Comparison of ENCODE assay signal across 12 cellular contexts in the genomic region with DNA sequence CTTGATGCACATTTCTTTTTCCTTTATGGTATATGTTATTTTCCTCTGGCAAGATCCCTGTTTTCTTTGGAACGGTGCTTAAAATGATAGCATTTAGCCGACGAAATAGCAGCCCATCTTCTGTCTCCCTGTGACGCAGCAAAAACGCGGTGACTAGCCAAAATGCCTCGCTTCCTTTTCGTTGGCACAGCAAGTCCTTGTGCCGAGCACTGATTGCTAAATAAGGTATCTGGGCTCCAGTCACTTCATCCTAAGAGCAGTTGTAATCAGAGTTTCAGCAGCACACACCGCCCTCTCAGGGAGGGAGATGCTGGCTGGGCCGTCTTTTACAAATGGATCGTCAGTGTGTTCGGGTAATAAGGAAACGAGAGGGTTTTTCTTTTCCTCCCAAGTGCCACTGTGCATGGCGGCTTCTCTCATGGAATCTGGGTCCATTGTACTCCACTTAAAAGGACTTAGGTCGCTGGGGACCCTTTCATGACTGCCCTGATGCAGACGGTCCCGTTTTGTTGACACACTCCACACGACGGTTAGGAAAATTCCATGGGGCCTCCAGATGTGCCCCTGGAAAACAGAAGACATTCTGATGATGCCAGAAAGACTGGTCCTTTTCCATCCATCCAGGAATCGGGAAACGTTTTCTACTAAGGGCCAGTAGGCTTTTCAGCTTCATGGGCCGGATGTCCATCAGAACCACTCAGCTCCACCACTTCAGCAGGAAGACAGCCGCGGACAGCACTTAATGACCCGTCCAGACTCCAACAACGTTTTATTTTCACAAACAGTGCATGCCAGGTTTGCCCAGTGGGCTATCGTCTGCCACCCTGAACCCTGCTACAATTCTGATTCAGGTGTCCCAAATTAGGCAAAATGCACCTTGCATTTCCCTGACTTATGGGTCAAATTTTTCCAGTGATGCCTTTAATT.
DNase-seq lines count a peak whose midpoint lies in the region; ATAC-seq and TF ChIP-seq lines count a peak whose summit lies in the region.
"Had no signal": no experiment of that assay in that cellular context is flagged by ENCODE, and none has a peak within 500 bp of the region (broad histone marks: within the 10 kb centered on the region; RNA-seq: fewer than 3 reads in every experiment).

No MANE protein-coding gene starts in this region.

- H3K9me2 ChIP-seq in neural cell (ENCODE audit: insufficient read depth, low read length): no peaks in the 10 kb centered on the region

- peaks cover 10% of the 10 kb centered on the region for H3F3A ChIP-seq in neural cell (ENCODE audit: insufficient read depth, low read length, poor library complexity, severe bottlenecking)

- H3K9me3 ChIP-seq in neural cell (ENCODE audit: low read length) (no peaks in the 10 kb centered on the region), right lobe of liver (no peaks in the 10 kb centered on the region)
- H3K9me3 ChIP-seq: body of pancreas had no signal

- H3K27ac ChIP-seq in angular gyrus (ENCODE audit: low read depth, low read length) (peak overlapping the region; percentile 42), neural cell (ENCODE audit: low read length) (peak overlapping the region; percentile 58), right lobe of liver (no peak overlapping the region)
- H3K27ac ChIP-seq: body of pancreas had no signal

- H3K4me1 ChIP-seq in right lobe of liver: no peaks in the 10 kb centered on the region
- H3K4me1 ChIP-seq: body of pancreas had no signal

- H3K9ac ChIP-seq in neural cell (ENCODE audit: low read length): peak overlapping the region; percentile 43

- H3K27me3 ChIP-seq in neural cell (ENCODE audit: insufficient read depth, low read depth, low read length) (no peaks in the 10 kb centered on the region), right lobe of liver (no peaks in the 10 kb centered on the region)
- H3K27me3 ChIP-seq: body of pancreas had no signal

- WGBS in right lobe of liver (ENCODE audit: insufficient coverage, low coverage, low lambda C conversion rate, missing lambda C conversion rate): 26% methylated on average over 25 of the region's 28 CpGs

- H3K4me2 ChIP-seq in neural cell (ENCODE audit: low read length): peak overlapping the region; percentile 28

- H4K20me1 ChIP-seq in neural cell (ENCODE audit: insufficient read depth): peaks cover 2% of the 10 kb centered on the region

- TF ChIP-seq POLR2A in right lobe of liver (IDR thresholded peaks at IDR 0.05): no peak

- no peak overlapping the region for H3K4me3 ChIP-seq in AG10803 (ENCODE audit: low read length)
- no peak overlapping the region for H3K4me3 ChIP-seq in foreskin fibroblast (ENCODE audit: low read depth in 1 of 2, low read length in 2 of 2)
- peak overlapping the region; percentile 35 for H3K4me3 ChIP-seq in neural cell (ENCODE audit: low read length)
- H3K4me3 ChIP-seq in right lobe of liver: no peak overlapping the region
- H3K4me3 ChIP-seq: body of pancreas had no signal

- no peak for TF ChIP-seq EP300 in neural cell (conservative IDR thresholded peaks at IDR 0.05; ENCODE audit: poor library complexity, severe bottlenecking)

- H3K36me3 ChIP-seq in neural cell (ENCODE audit: insufficient read depth, low read length) (no peaks in the 10 kb centered on the region), right lobe of liver (no peaks in the 10 kb centered on the region)

- TF ChIP-seq CTCF in AG10803 (conservative IDR thresholded peaks at IDR 0.05; ENCODE audit: low read length) (no peak), foreskin fibroblast (IDR thresholded peaks at IDR 0.05; ENCODE audit: low read depth, low read length) (no peak), neural cell (IDR thresholded peaks at IDR 0.05; ENCODE audit: poor library complexity, severe bottlenecking) (no peak), right lobe of liver (IDR thresholded peaks at IDR 0.05) (no peak)

- ATAC-seq in GM19463 (IDR thresholded peaks at IDR 0.05; ENCODE audit: unreplicated experiment): no peak
- no peak for ATAC-seq in right lobe of liver
- ATAC-seq in GM18870 (IDR thresholded peaks at IDR 0.05; ENCODE audit: unreplicated experiment): no peak
- ATAC-seq: body of pancreas; stimulated activated effector memory CD8-positive, alpha-beta T cell treated with anti-CD3 and anti-CD28 coated beads, Interleukin-12 subunit alpha, Interleukin-12 subunit beta, amount 100 ng/mL, for 72 hours had no signal

- no peaks in the 10 kb centered on the region for H3K79me2 ChIP-seq in neural cell (replicated peaks; ENCODE audit: insufficient read depth, low read length)

- DNase-seq in AG10803 (ENCODE audit: low read depth) (peak; percentile 64), foreskin fibroblast (peak; percentile 28 to 31), right lobe of liver (no peak), HT-29 (ENCODE audit: low spot score) (no peak)
- DNase-seq: activated CD4-positive, alpha-beta T cell treated with anti-CD3 and anti-CD28 coated beads, Interleukin-2, amount 10 ng/mL, durations not matched to agents 24 days and 14 days; body of pancreas; NCI-H1694 treated with DMSO at 0.1 percent for 48 hours had no signal

- H2AFZ ChIP-seq in neural cell (ENCODE audit: low read depth, low read length): no peak overlapping the region

- intact Hi-C loops in right lobe of liver (cut with DNase I): no loop called here

- TF ChIP-seq RAD21 in neural cell (conservative IDR thresholded peaks at IDR 0.05): no peak

TF ChIP-seq in neural cell, 6 proteins besides CTCF, POLR2A, EP300 and RAD21:
- TF ChIP-seq POLR2AphosphoS5 (IDR thresholded peaks at IDR 0.05): no peak
- TF ChIP-seq TAF1 (IDR thresholded peaks at IDR 0.05; ENCODE audit: low read depth): peak; percentile 6

Comparison
In these comparisons a context has a peak if more than half of its experiments do, and no peak if none do; other contexts are left out.
1. DNase-seq: peak in AG10803 (single experiment) and foreskin fibroblast (2 of 2); none in right lobe of liver (0 of 3) and HT-29 (single experiment).
2. H3K27ac ChIP-seq: peak in angular gyrus (single experiment) and neural cell (single experiment); none in right lobe of liver (0 of 3).